8 cellular contexts compared by ENCODE assay signal in the genomic region with DNA sequence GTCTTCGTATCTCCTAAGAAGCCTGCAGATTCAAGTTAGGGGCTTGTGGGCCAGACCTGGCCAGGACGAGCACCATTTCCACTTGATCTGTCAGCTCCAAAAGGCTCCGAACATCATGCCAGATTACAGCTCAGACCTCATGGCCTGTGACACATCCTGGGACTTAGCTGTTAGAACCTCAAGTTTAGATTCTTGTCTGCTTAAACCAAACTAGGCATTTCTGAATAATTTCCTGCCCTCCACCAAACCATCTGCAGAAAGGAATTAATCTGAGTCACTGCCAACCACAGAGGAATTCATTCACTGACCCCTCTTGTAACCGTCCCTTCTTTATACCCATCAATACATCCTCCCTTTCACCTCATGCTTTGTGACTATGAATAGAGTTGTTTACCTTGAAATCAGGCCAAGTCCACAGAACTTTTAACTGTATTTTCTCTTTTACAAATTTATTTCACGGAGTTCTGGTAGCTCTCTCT.
DNase-seq lines count a peak whose midpoint lies in the region; ATAC-seq and TF ChIP-seq lines count a peak whose summit lies in the region.

No MANE protein-coding gene starts in this region.

- H3K27ac ChIP-seq in IMR-90 (ENCODE audit: insufficient read depth, low read length): peak overlapping the region; percentile 93

- peaks cover 9% of the 10 kb centered on the region; the same call in 1 of the 2 replicates for H3K9me1 ChIP-seq in IMR-90 (ENCODE audit: insufficient read depth, low read length)

- H3K56ac ChIP-seq in IMR-90 (ENCODE audit: extremely low read depth, insufficient read depth, low read length): peak overlapping the region; percentile 91

- peak; percentile 10; the same call in 1 of the 2 replicates for TF ChIP-seq POLR2A in IMR-90 (IDR thresholded peaks at IDR 0.05; ENCODE audit: low read depth, low read length)

- ATAC-seq in IMR-90 (ENCODE audit: low read depth) (peak; percentile 77), GM21367 (IDR thresholded peaks at IDR 0.05; ENCODE audit: unreplicated experiment) (no peak)
- ATAC-seq in activated CD8-positive, alpha-beta T cell treated with anti-CD3 and anti-CD28 coated beads, Interleukin-2, amount 10 ng/mL, durations not matched to agents 7 days and 5 days: peak; percentile 35

- peak overlapping the region; percentile 5; the same call in 1 of the 2 replicates for H3K4me3 ChIP-seq in IMR-90 (ENCODE audit: insufficient read depth, low read depth, low read length)

- TF ChIP-seq CTCF in IMR-90 (conservative IDR thresholded peaks at IDR 0.05; ENCODE audit: low read depth, low read length): no peak

- peak overlapping the region; percentile 52 for H3K9ac ChIP-seq in IMR-90 (ENCODE audit: low read depth, low read length)

- in situ Hi-C loops in IMR-90 (cut with MboI; ENCODE audit: low sequenced_read_pairs): no loop called here

- no peaks in the 10 kb centered on the region for H3K4me1 Mint-ChIP-seq in activated CD8-positive, alpha-beta T cell treated with anti-CD3 and anti-CD28 coated beads, Interleukin-2, amount 10 ng/mL, durations not matched to agents 7 days and 5 days (ENCODE audit: low read depth)

- H2AK9ac ChIP-seq in IMR-90 (replicated peaks; ENCODE audit: low read depth, low read length, poor library complexity): no peak overlapping the region

- no peaks in the 10 kb centered on the region for H3K9me3 Mint-ChIP-seq in activated CD8-positive, alpha-beta T cell treated with anti-CD3 and anti-CD28 coated beads, Interleukin-2, amount 10 ng/mL, durations not matched to agents 7 days and 5 days (ENCODE audit: insufficient read depth)

- CTCF ChIA-PET in IMR-90 (lab: Yijun Ruan, JAX): interaction anchor here (2.0 kb wide), 1 partner anchor 356 kb away, joined by 11 read pairs; no protein-coding TSS in a partner anchor
- CTCF ChIA-PET in activated CD8-positive, alpha-beta T cell treated with anti-CD3 and anti-CD28 coated beads, Interleukin-2, amount 10 ng/mL, durations not matched to agents 7 days and 5 days (lab: Charles Lee): interaction anchor here (1.2 to 3.3 kb wide), 5 partner anchors 9 to 356 kb away, joined by 3 to 15 read pairs (median 5); no protein-coding TSS in a partner anchor

- dilution Hi-C loops in IMR-90 (cut with HindIII; ENCODE audit: low sequenced_read_pairs, unreplicated experiment): no loop called here

- H3K18ac ChIP-seq in IMR-90 (ENCODE audit: low read depth, low read length): peak overlapping the region; percentile 97; the same call in 1 of the 2 replicates

- no peaks in the 10 kb centered on the region for H3K27me3 ChIP-seq in IMR-90 (ENCODE audit: control insufficient read depth, insufficient read depth, low read length)

- peak overlapping the region; percentile 97 for H2BK20ac ChIP-seq in IMR-90 (ENCODE audit: low read depth, low read length)

- peak overlapping the region; percentile 96; the same call in 1 of the 2 replicates for H4K91ac ChIP-seq in IMR-90 (ENCODE audit: insufficient read depth, low read depth, low read length)

- peak overlapping the region; percentile 97; the same call in 1 of the 2 replicates for H3K4ac ChIP-seq in IMR-90 (ENCODE audit: low read depth, low read length)

- peaks cover 15% of the 10 kb centered on the region for H3K4me1 ChIP-seq in IMR-90 (ENCODE audit: control insufficient read depth, insufficient read depth, low read length)

- no peak overlapping the region for H3K4me3 Mint-ChIP-seq in activated CD8-positive, alpha-beta T cell treated with anti-CD3 and anti-CD28 coated beads, Interleukin-2, amount 10 ng/mL, durations not matched to agents 7 days and 5 days

- intact Hi-C loops in IMR-90 (cut with micrococcal nuclease): loop anchor here (2.0 kb wide), 2 partner anchors 29 to 103 kb away; no protein-coding TSS in a partner anchor

- POLR2A ChIA-PET in IMR-90 (lab: Charles Lee; ENCODE audit: unreplicated experiment): interaction anchor here (0.5 to 0.9 kb wide), 2 partner anchors 31 to 108 kb away, joined by 3 read pairs; no protein-coding TSS in a partner anchor
- POLR2A ChIA-PET in activated CD8-positive, alpha-beta T cell treated with anti-CD3 and anti-CD28 coated beads, Interleukin-2, amount 10 ng/mL, durations not matched to agents 7 days and 5 days (lab: Charles Lee): no interaction called here

- H3K27ac Mint-ChIP-seq in activated CD8-positive, alpha-beta T cell treated with anti-CD3 and anti-CD28 coated beads, Interleukin-2, amount 10 ng/mL, durations not matched to agents 7 days and 5 days: no peak overlapping the region

- peaks cover 6 to 21% of the 10 kb centered on the region in 2 experiments; a peak in 3 of 4 replicates for H3K79me1 ChIP-seq in IMR-90 (ENCODE audit: low read depth in 1 of 2, low read length in 2 of 2)

- peak; percentile 39 for TF ChIP-seq RAD21 in IMR-90 (IDR thresholded peaks at IDR 0.05; ENCODE audit: low read length)

- no peak overlapping the region for H2AFZ ChIP-seq in IMR-90 (replicated peaks; ENCODE audit: low read length, poor library complexity)

- peaks cover 3% of the 10 kb centered on the region; the same call in 1 of the 2 replicates for H4K20me1 ChIP-seq in IMR-90 (ENCODE audit: insufficient read depth, low read length)

- H2BK5ac ChIP-seq in IMR-90 (ENCODE audit: low read depth, low read length, poor library complexity, severe bottlenecking): peak overlapping the region; percentile 98

- H3K36me3 ChIP-seq in IMR-90 (ENCODE audit: control insufficient read depth, insufficient read depth, low read length): no peaks in the 10 kb centered on the region

- DNase-seq in AG20443 (ENCODE audit: low spot score) (peak; percentile 78), IMR-90 (peak; percentile 99), iris pigment epithelial cell (ENCODE audit: low read depth) (peak; percentile 99), activated gamma-delta T cell treated with Interleukin-2 at 50 U/mL for 16 hours (no peak), NCI-H526 (lab: John Stamatoyannopoulos, UW) (no peak)
- DNase-seq in activated CD8-positive, alpha-beta T cell treated with anti-CD3 and anti-CD28 coated beads, Interleukin-2, amount 10 ng/mL, durations not matched to agents 7 days and 5 days: no peak
- no peak for DNase-seq in stimulated activated naive CD4-positive, alpha-beta T cell treated with Interleukin-2 at 50 U/mL for 16 hours (lab: John Stamatoyannopoulos, UW)

- peak overlapping the region; percentile 92; the same call in 1 of the 2 replicates for H3K23ac ChIP-seq in IMR-90 (ENCODE audit: low read depth, low read length)

- H2BK15ac ChIP-seq in IMR-90 (ENCODE audit: low read depth, low read length): no peak overlapping the region

- peak overlapping the region; percentile 97; the same call in 1 of the 2 replicates for H3K14ac ChIP-seq in IMR-90 (replicated peaks; ENCODE audit: low read depth, low read length)

- H3K27me3 Mint-ChIP-seq in activated CD8-positive, alpha-beta T cell treated with anti-CD3 and anti-CD28 coated beads, Interleukin-2, amount 10 ng/mL, durations not matched to agents 7 days and 5 days (ENCODE audit: low read depth): no peaks in the 10 kb centered on the region

- H3K9me3 ChIP-seq in IMR-90 (ENCODE audit: control insufficient read depth, insufficient read depth, low read length): no peaks in the 10 kb centered on the region

- peak overlapping the region; percentile 88 for H3K4me2 ChIP-seq in IMR-90 (ENCODE audit: low read depth, low read length)

- H4K5ac ChIP-seq in IMR-90 (ENCODE audit: low read depth, low read length): peak overlapping the region; percentile 51; the same call in 1 of the 2 replicates

- H4K8ac ChIP-seq in IMR-90 (ENCODE audit: low read depth in 2 of 2, low read length in 2 of 2): peak overlapping the region; percentile 93 to 96

- no TSS peak for BruUV-seq in IMR-90 (replicated peaks; lab: Mats Ljungman, UMichigan)

- 0% methylated on average over 1 of the region's 5 CpGs; no CpG with 5 or more reads in 1 of the 2 experiments for WGBS in IMR-90 (ENCODE audit: extremely low coverage in 2 of 2, insufficient read length in 1 of 2), 2 experiments

- H2BK120ac ChIP-seq in IMR-90 (ENCODE audit: low read depth, low read length): peak overlapping the region; percentile 98

- no peak overlapping the region for H2AK5ac ChIP-seq in IMR-90 (ENCODE audit: low read depth, low read length)

- no peaks in the 10 kb centered on the region for H3K36me3 Mint-ChIP-seq in activated CD8-positive, alpha-beta T cell treated with anti-CD3 and anti-CD28 coated beads, Interleukin-2, amount 10 ng/mL, durations not matched to agents 7 days and 5 days (ENCODE audit: low read depth)

TF ChIP-seq in IMR-90, 13 proteins besides CTCF, POLR2A, EP300 and RAD21:
- TF ChIP-seq MAZ (IDR thresholded peaks at IDR 0.05; ENCODE audit: borderline replicate concordance, low read depth, low read length) (no peak), BHLHE40 (IDR thresholded peaks at IDR 0.05; ENCODE audit: low read depth, low read length) (peak; percentile 54; the same call in 1 of the 2 replicates), NFE2L2 (IDR thresholded peaks at IDR 0.05; ENCODE audit: low read depth, low read length) (no peak), MAFK (IDR thresholded peaks at IDR 0.05; ENCODE audit: low read depth, low read length) (no peak; the same call in 1 of the 2 replicates), FOS (IDR thresholded peaks at IDR 0.05; ENCODE audit: low read depth, low read length) (peak; percentile 74), CEBPB (IDR thresholded peaks at IDR 0.05; ENCODE audit: low read depth, low read length) (peak; percentile 25; the same call in 1 of the 2 replicates), CHD1 (IDR thresholded peaks at IDR 0.05; ENCODE audit: low read depth, low read length) (0 out of 2 replicates have a peak, but pooled peaks have one; percentile 43), RCOR1 (IDR thresholded peaks at IDR 0.05; ENCODE audit: insufficient replicate concordance, low read length) (peak; percentile 86), MXI1 (IDR thresholded peaks at IDR 0.05; ENCODE audit: borderline replicate concordance, low read depth, low read length) (peak; percentile 93)

Comparison
In these comparisons a context has a peak if more than half of its experiments do, and no peak if none do; other contexts are left out.
1. DNase-seq: peak in AG20443 (single experiment), IMR-90 (single experiment) and iris pigment epithelial cell (single experiment); none in activated CD8-positive, alpha-beta T cell treated with anti-CD3 and anti-CD28 coated beads, Interleukin-2, amount 10 ng/mL, durations not matched to agents 7 days and 5 days (single experiment), activated gamma-delta T cell treated with Interleukin-2 at 50 U/mL for 16 hours (single experiment), stimulated activated naive CD4-positive, alpha-beta T cell treated with Interleukin-2 at 50 U/mL for 16 hours (single experiment) and NCI-H526 (0 of 2).